In genomic region chr14:69037790-69038448, GRCh38 we compare ENCODE assay signal across 1 cellular context.
A peak's percentile ranks its signal among the peaks of the same experiment; 100 is the strongest.
TF ChIP-seq lines count a peak whose summit lies in the region.

No MANE protein-coding gene starts in this region.

TF ChIP-seq in K562, 482 proteins besides CTCF, POLR2A, EP300 and RAD21 (continued from another document and continues in another):
- TF ChIP-seq WHSC1 (IDR thresholded peaks at IDR 0.05; ENCODE audit: low read length): no peak
- TF ChIP-seq STAG1 (CRISPR knock-in tag; IDR thresholded peaks at IDR 0.05; ENCODE audit: borderline replicate concordance): no peak
- no peak for TF ChIP-seq PREB (CRISPR knock-in tag; IDR thresholded peaks at IDR 0.05)
- TF ChIP-seq DPF2 (IDR thresholded peaks at IDR 0.05): 0 out of 2 replicates have a peak, but pooled peaks have one; percentile 17
- no peak for TF ChIP-seq SMARCA4 (IDR thresholded peaks at IDR 0.05)
- TF ChIP-seq MAFF (IDR thresholded peaks at IDR 0.05; ENCODE audit: low read length): no peak
- TF ChIP-seq BCL6 (CRISPR knock-in tag; IDR thresholded peaks at IDR 0.05): no peak
- TF ChIP-seq SRSF1 (IDR thresholded peaks at IDR 0.05; ENCODE audit: low read depth, low read length): no peak
- TF ChIP-seq RBFOX2 (IDR thresholded peaks at IDR 0.05; ENCODE audit: low read depth, low read length): no peak
- TF ChIP-seq PPARD (CRISPR knock-in tag; IDR thresholded peaks at IDR 0.05): no peak
- no peak for TF ChIP-seq SRSF7 (optimal IDR thresholded peaks at IDR 0.05; ENCODE audit: low read depth, low read length)
- TF ChIP-seq XRCC5 (IDR thresholded peaks at IDR 0.05; ENCODE audit: low read depth, low read length): no peak
- no peak for TF ChIP-seq CREB3L1 (IDR thresholded peaks at IDR 0.05; ENCODE audit: borderline replicate concordance, low read depth)
- TF ChIP-seq ZNF586 (CRISPR knock-in tag; conservative IDR thresholded peaks at IDR 0.05): no peak
- no peak for TF ChIP-seq NEUROD1 (IDR thresholded peaks at IDR 0.05; ENCODE audit: borderline replicate concordance, low read depth, low read length, partially characterized antibody)
- no peak for TF ChIP-seq MXI1 (IDR thresholded peaks at IDR 0.05; ENCODE audit: low read depth, low read length)
- no peak for TF ChIP-seq ZFPM2 (CRISPR knock-in tag; IDR thresholded peaks at IDR 0.05)
- no peak for TF ChIP-seq SMAD1 (IDR thresholded peaks at IDR 0.05; ENCODE audit: low read depth, low read length, partially characterized antibody)
- TF ChIP-seq TAF9B (IDR thresholded peaks at IDR 0.05; ENCODE audit: partially characterized antibody): no peak
- TF ChIP-seq CAMTA2 (CRISPR knock-in tag; conservative IDR thresholded peaks at IDR 0.05): no peak
- TF ChIP-seq, protein P1, sequence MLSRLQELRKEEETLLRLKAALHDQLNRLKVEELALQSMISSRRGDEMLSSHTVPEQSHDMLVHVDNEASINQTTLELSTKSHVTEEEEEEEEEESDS (CRISPR knock-in tag; IDR thresholded peaks at IDR 0.05): no peak
- no peak for TF ChIP-seq XRCC4 (IDR thresholded peaks at IDR 0.05; ENCODE audit: extremely low read depth, insufficient read depth, insufficient read length)
- peak; percentile 93 for TF ChIP-seq JUN (IDR thresholded peaks at IDR 0.05; ENCODE audit: borderline replicate concordance, low read depth, low read length)
- TF ChIP-seq JUN (CRISPR knock-in tag; IDR thresholded peaks at IDR 0.05; ENCODE audit: borderline replicate concordance): no peak
- TF ChIP-seq ARID4B (CRISPR knock-in tag; IDR thresholded peaks at IDR 0.05): no peak
- peak; percentile 18 for TF ChIP-seq ATF7 (IDR thresholded peaks at IDR 0.05)
- no peak for TF ChIP-seq TAL1 (IDR thresholded peaks at IDR 0.05)
- peak; percentile 30 for TF ChIP-seq FOS (IDR thresholded peaks at IDR 0.05; ENCODE audit: extremely low read depth, insufficient read length)
- no peak for TF ChIP-seq SRSF9 (IDR thresholded peaks at IDR 0.05; ENCODE audit: borderline replicate concordance, low read depth, low read length)
- no peak for TF ChIP-seq BMI1 (IDR thresholded peaks at IDR 0.05; ENCODE audit: low read length)
- TF ChIP-seq, protein P2, sequence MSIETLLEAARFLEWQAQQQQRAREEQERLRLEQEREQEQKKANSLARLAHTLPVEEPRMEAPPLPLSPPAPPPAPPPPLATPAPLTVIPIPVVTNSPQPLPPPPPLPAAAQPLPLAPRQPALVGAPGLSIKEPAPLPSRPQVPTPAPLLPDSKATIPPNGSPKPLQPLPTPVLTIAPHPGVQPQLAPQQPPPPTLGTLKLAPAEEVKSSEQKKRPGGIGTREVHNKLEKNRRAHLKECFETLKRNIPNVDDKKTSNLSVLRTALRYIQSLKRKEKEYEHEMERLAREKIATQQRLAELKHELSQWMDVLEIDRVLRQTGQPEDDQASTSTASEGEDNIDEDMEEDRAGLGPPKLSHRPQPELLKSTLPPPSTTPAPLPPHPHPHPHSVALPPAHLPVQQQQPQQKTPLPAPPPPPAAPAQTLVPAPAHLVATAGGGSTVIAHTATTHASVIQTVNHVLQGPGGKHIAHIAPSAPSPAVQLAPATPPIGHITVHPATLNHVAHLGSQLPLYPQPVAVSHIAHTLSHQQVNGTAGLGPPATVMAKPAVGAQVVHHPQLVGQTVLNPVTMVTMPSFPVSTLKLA (conservative IDR thresholded peaks at IDR 0.05): no peak
- TF ChIP-seq JUNB (CRISPR knock-in tag; conservative IDR thresholded peaks at IDR 0.05): 0 out of 2 replicates have a peak, but pooled peaks have one; percentile 29
- TF ChIP-seq, protein P3, sequence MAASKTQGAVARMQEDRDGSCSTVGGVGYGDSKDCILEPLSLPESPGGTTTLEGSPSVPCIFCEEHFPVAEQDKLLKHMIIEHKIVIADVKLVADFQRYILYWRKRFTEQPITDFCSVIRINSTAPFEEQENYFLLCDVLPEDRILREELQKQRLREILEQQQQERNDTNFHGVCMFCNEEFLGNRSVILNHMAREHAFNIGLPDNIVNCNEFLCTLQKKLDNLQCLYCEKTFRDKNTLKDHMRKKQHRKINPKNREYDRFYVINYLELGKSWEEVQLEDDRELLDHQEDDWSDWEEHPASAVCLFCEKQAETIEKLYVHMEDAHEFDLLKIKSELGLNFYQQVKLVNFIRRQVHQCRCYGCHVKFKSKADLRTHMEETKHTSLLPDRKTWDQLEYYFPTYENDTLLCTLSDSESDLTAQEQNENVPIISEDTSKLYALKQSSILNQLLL (CRISPR knock-in tag; IDR thresholded peaks at IDR 0.05; ENCODE audit: borderline replicate concordance): no peak
- TF ChIP-seq, protein P4, sequence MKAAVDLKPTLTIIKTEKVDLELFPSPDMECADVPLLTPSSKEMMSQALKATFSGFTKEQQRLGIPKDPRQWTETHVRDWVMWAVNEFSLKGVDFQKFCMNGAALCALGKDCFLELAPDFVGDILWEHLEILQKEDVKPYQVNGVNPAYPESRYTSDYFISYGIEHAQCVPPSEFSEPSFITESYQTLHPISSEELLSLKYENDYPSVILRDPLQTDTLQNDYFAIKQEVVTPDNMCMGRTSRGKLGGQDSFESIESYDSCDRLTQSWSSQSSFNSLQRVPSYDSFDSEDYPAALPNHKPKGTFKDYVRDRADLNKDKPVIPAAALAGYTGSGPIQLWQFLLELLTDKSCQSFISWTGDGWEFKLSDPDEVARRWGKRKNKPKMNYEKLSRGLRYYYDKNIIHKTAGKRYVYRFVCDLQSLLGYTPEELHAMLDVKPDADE (conservative IDR thresholded peaks at IDR 0.05; ENCODE audit: control insufficient read depth, low read depth, low read length): no peak
- no peak for TF ChIP-seq ASH1L (IDR thresholded peaks at IDR 0.05; ENCODE audit: borderline replicate concordance, low read depth, partially characterized antibody)
- TF ChIP-seq, protein P5, sequence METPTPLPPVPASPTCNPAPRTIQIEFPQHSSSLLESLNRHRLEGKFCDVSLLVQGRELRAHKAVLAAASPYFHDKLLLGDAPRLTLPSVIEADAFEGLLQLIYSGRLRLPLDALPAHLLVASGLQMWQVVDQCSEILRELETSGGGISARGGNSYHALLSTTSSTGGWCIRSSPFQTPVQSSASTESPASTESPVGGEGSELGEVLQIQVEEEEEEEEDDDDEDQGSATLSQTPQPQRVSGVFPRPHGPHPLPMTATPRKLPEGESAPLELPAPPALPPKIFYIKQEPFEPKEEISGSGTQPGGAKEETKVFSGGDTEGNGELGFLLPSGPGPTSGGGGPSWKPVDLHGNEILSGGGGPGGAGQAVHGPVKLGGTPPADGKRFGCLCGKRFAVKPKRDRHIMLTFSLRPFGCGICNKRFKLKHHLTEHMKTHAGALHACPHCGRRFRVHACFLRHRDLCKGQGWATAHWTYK (CRISPR knock-in tag; IDR thresholded peaks at IDR 0.05): no peak
- TF ChIP-seq MTA2 (IDR thresholded peaks at IDR 0.05; ENCODE audit: low read depth): no peak
- TF ChIP-seq SETDB1 (IDR thresholded peaks at IDR 0.05; ENCODE audit: low read length): no peak
- no peak for TF ChIP-seq ZNF23 (CRISPR knock-in tag; IDR thresholded peaks at IDR 0.05)
- no peak for TF ChIP-seq ZNF232 (CRISPR knock-in tag; IDR thresholded peaks at IDR 0.05)
- TF ChIP-seq ELF2 (CRISPR knock-in tag; IDR thresholded peaks at IDR 0.05): no peak
- TF ChIP-seq, protein P6, sequence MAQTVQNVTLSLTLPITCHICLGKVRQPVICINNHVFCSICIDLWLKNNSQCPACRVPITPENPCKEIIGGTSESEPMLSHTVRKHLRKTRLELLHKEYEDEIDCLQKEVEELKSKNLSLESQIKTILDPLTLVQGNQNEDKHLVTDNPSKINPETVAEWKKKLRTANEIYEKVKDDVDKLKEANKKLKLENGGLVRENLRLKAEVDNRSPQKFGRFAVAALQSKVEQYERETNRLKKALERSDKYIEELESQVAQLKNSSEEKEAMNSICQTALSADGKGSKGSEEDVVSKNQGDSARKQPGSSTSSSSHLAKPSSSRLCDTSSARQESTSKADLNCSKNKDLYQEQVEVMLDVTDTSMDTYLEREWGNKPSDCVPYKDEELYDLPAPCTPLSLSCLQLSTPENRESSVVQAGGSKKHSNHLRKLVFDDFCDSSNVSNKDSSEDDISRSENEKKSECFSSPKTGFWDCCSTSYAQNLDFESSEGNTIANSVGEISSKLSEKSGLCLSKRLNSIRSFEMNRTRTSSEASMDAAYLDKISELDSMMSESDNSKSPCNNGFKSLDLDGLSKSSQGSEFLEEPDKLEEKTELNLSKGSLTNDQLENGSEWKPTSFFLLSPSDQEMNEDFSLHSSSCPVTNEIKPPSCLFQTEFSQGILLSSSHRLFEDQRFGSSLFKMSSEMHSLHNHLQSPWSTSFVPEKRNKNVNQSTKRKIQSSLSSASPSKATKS (CRISPR knock-in tag; IDR thresholded peaks at IDR 0.05): no peak
- no peak for TF ChIP-seq BCOR (IDR thresholded peaks at IDR 0.05)
- TF ChIP-seq, protein P7, sequence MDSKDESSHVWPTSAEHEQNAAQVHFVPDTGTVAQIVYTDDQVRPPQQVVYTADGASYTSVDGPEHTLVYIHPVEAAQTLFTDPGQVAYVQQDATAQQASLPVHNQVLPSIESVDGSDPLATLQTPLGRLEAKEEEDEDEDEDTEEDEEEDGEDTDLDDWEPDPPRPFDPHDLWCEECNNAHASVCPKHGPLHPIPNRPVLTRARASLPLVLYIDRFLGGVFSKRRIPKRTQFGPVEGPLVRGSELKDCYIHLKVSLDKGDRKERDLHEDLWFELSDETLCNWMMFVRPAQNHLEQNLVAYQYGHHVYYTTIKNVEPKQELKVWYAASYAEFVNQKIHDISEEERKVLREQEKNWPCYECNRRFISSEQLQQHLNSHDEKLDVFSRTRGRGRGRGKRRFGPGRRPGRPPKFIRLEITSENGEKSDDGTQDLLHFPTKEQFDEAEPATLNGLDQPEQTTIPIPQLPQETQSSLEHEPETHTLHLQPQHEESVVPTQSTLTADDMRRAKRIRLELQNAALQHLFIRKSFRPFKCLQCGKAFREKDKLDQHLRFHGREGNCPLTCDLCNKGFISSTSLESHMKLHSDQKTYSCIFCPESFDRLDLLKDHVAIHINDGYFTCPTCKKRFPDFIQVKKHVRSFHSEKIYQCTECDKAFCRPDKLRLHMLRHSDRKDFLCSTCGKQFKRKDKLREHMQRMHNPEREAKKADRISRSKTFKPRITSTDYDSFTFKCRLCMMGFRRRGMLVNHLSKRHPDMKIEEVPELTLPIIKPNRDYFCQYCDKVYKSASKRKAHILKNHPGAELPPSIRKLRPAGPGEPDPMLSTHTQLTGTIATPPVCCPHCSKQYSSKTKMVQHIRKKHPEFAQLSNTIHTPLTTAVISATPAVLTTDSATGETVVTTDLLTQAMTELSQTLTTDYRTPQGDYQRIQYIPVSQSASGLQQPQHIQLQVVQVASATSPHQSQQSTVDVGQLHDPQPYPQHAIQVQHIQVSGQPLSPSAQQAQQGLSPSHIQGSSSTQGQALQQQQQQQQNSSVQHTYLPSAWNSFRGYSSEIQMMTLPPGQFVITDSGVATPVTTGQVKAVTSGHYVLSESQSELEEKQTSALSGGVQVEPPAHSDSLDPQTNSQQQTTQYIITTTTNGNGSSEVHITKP (IDR thresholded peaks at IDR 0.05; ENCODE audit: partially characterized antibody): peak; percentile 83
- TF ChIP-seq CHD1 (IDR thresholded peaks at IDR 0.05; ENCODE audit: low read length): no peak
- TF ChIP-seq MXD1 (CRISPR knock-in tag; IDR thresholded peaks at IDR 0.05; ENCODE audit: borderline replicate concordance, poor library complexity, severe bottlenecking): no peak
- no peak for TF ChIP-seq HSF4 (CRISPR knock-in tag; IDR thresholded peaks at IDR 0.05; ENCODE audit: borderline replicate concordance)
- peak; percentile 11 for TF ChIP-seq MEIS2 (IDR thresholded peaks at IDR 0.05; ENCODE audit: partially characterized antibody)
